ENCODE assay signal across 19 cellular contexts in the genomic region with DNA sequence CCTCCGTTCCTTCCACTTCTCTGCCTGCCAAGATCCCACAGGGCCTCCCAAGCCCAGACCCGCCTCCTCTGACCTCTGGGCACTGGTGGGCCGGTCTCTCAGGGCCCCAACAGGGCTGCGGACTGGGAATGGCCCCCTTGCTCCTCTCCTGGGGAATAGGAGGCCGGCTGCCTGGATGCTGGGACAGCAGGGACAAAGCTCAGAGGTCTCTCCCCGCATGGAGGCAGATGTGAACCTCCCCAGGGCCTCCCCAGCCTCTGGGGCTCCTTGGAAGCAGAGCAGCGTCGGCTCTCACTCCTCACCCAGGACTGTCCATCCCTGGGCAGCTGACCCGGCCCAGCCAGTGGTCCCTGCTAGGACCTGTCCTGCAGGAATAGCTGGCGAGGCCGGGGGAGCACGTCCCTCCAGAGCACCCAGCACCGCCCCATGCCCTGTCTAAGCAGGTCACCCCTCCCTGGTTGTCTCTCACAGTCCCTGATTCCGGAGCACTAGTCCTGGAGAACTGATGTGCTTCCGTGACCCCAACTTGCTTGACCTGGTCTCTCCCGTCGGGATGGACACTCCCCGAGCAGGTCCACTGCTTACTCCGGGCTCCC.
DNase-seq lines count a peak whose midpoint lies in the region; ATAC-seq and TF ChIP-seq lines count a peak whose summit lies in the region.
"Had no signal": no experiment of that assay in that cellular context is flagged by ENCODE, and none has a peak within 500 bp of the region (broad histone marks: within the 10 kb centered on the region; RNA-seq: fewer than 3 reads in every experiment).

No MANE protein-coding gene starts in this region.

- POLR2A ChIA-PET in WTC11 (lab: Charles Lee) = no interaction called here

- H3K36me3 ChIP-seq in H7 (replicated peaks; ENCODE audit: control insufficient read depth, insufficient read depth, low read length) = no peaks in the 10 kb centered on the region
- H3K36me3 ChIP-seq: MG63, Peyer's patch had no signal

- H3K36me3 Mint-ChIP-seq in WTC11 (no peaks in the 10 kb centered on the region), progenitor cell of endocrine pancreas (ENCODE audit: insufficient read depth) (no peaks in the 10 kb centered on the region)

- no peak overlapping the region for H3K27ac ChIP-seq in caudate nucleus (ENCODE audit: low read depth, low read length)
- H3K27ac ChIP-seq: Peyer's patch had no signal

- CTCF ChIA-PET in WTC11 (lab: Charles Lee) = interaction anchor here (0.8 kb wide), 1 partner anchor 419 kb away, joined by 3 read pairs; no protein-coding TSS in a partner anchor

- no peaks in the 10 kb centered on the region for H3K27me3 ChIP-seq in H7 (ENCODE audit: control insufficient read depth, insufficient read depth, low read length)
- H3K27me3 ChIP-seq: MG63, Peyer's patch had no signal

- TF ChIP-seq CTCF in WTC11 (IDR thresholded peaks at IDR 0.05) = no peak
- TF ChIP-seq CTCF in progenitor cell of endocrine pancreas (IDR thresholded peaks at IDR 0.05; ENCODE audit: unreplicated experiment) = no peak

- peak overlapping the region; percentile 43; the same call in 1 of the 2 replicates for H3K27ac Mint-ChIP-seq in WTC11
- peak overlapping the region; percentile 63 for H3K27ac Mint-ChIP-seq in progenitor cell of endocrine pancreas
- H3K27ac Mint-ChIP-seq: B cell; CD4-positive, alpha-beta T cell had no signal

- H3K4me1 Mint-ChIP-seq in WTC11 (peaks cover 2% of the 10 kb centered on the region), progenitor cell of endocrine pancreas (ENCODE audit: low read depth) (peaks cover 14% of the 10 kb centered on the region)
- H3K4me1 Mint-ChIP-seq: B cell had no signal

- H3K27me3 Mint-ChIP-seq in WTC11 (ENCODE audit: low read depth) = no peaks in the 10 kb centered on the region
- peaks cover 7% of the 10 kb centered on the region for H3K27me3 Mint-ChIP-seq in progenitor cell of endocrine pancreas
- H3K27me3 Mint-ChIP-seq: CD4-positive, alpha-beta T cell had no signal

- H3K4me3 Mint-ChIP-seq in WTC11 (no peak overlapping the region), progenitor cell of endocrine pancreas (ENCODE audit: low read depth) (no peak overlapping the region)
- H3K4me3 Mint-ChIP-seq: B cell; CD4-positive, alpha-beta T cell had no signal

- H3K4me3 ChIP-seq in H7 (ENCODE audit: insufficient read depth, low read depth, low read length) = no peak overlapping the region
- H3K4me3 ChIP-seq: MG63, Peyer's patch had no signal

- DNase-seq in H7 (peak; percentile 55), WTC11 (ENCODE audit: low spot score) (no peak), mesenteric fat pad (ENCODE audit: low spot score) (peak; percentile 86), progenitor cell of endocrine pancreas (ENCODE audit: low spot score, unreplicated experiment) (no peak), activated T-cell treated with anti-CD3 and anti-CD28 coated beads for 4 hours (no peak), DMS79 (lab: John Stamatoyannopoulos, UW) (no peak), caudate nucleus (lab: John Stamatoyannopoulos, UW) (no peak)
- DNase-seq: ACHN; CD4-positive, alpha-beta T cell; DMS79 treated with DMSO at 0.1 percent for 48 hours; GOT3; MG63; NCI-H1092 treated with DMSO at 0.1 percent for 48 hours; NCI-H1694 treated with DMSO at 0.1 percent for 48 hours; NCI-H2171; NCI-H82; SHP77 had no signal

- peaks cover 11% of the 10 kb centered on the region; the same call in 1 of the 2 replicates for H3K9me3 Mint-ChIP-seq in WTC11
- H3K9me3 Mint-ChIP-seq in progenitor cell of endocrine pancreas (ENCODE audit: low read depth) = no peaks in the 10 kb centered on the region
- H3K9me3 Mint-ChIP-seq: CD4-positive, alpha-beta T cell had no signal

- no peak for ATAC-seq in WTC11

TF ChIP-seq in WTC11, 78 proteins besides CTCF, POLR2A, EP300 and RAD21 (continues in another document):
- TF ChIP-seq, protein P1, sequence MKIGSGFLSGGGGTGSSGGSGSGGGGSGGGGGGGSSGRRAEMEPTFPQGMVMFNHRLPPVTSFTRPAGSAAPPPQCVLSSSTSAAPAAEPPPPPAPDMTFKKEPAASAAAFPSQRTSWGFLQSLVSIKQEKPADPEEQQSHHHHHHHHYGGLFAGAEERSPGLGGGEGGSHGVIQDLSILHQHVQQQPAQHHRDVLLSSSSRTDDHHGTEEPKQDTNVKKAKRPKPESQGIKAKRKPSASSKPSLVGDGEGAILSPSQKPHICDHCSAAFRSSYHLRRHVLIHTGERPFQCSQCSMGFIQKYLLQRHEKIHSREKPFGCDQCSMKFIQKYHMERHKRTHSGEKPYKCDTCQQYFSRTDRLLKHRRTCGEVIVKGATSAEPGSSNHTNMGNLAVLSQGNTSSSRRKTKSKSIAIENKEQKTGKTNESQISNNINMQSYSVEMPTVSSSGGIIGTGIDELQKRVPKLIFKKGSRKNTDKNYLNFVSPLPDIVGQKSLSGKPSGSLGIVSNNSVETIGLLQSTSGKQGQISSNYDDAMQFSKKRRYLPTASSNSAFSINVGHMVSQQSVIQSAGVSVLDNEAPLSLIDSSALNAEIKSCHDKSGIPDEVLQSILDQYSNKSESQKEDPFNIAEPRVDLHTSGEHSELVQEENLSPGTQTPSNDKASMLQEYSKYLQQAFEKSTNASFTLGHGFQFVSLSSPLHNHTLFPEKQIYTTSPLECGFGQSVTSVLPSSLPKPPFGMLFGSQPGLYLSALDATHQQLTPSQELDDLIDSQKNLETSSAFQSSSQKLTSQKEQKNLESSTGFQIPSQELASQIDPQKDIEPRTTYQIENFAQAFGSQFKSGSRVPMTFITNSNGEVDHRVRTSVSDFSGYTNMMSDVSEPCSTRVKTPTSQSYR (CRISPR knock-in tag; IDR thresholded peaks at IDR 0.05) = no peak
- TF ChIP-seq EMX1 (CRISPR knock-in tag; IDR thresholded peaks at IDR 0.05) (no peak), PRRX2 (CRISPR knock-in tag; IDR thresholded peaks at IDR 0.05) (no peak), FOXP1 (CRISPR knock-in tag; IDR thresholded peaks at IDR 0.05; ENCODE audit: borderline replicate concordance) (no peak), GRHL2 (CRISPR knock-in tag; IDR thresholded peaks at IDR 0.05; ENCODE audit: insufficient replicate concordance, severe bottlenecking) (no peak), SOX15 (CRISPR knock-in tag; IDR thresholded peaks at IDR 0.05) (no peak), NR1H2 (CRISPR knock-in tag; IDR thresholded peaks at IDR 0.05) (no peak), TCF7 (CRISPR knock-in tag; IDR thresholded peaks at IDR 0.05; ENCODE audit: low read depth) (no peak), TEAD1 (CRISPR knock-in tag; IDR thresholded peaks at IDR 0.05) (no peak), JUN (CRISPR knock-in tag; IDR thresholded peaks at IDR 0.05) (no peak), ZNF121 (CRISPR knock-in tag; IDR thresholded peaks at IDR 0.05) (no peak), ZNF232 (CRISPR knock-in tag; IDR thresholded peaks at IDR 0.05) (no peak), OVOL2 (CRISPR knock-in tag; IDR thresholded peaks at IDR 0.05; ENCODE audit: borderline replicate concordance) (no peak)
- TF ChIP-seq, protein P2, sequence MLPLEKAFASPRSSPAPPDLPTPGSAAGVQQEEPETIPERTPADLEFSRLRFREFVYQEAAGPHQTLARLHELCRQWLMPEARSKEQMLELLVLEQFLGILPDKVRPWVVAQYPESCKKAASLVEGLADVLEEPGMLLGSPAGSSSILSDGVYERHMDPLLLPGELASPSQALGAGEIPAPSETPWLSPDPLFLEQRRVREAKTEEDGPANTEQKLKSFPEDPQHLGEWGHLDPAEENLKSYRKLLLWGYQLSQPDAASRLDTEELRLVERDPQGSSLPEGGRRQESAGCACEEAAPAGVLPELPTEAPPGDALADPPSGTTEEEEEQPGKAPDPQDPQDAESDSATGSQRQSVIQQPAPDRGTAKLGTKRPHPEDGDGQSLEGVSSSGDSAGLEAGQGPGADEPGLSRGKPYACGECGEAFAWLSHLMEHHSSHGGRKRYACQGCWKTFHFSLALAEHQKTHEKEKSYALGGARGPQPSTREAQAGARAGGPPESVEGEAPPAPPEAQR (CRISPR knock-in tag; IDR thresholded peaks at IDR 0.05) = no peak
- TF ChIP-seq, protein P3, sequence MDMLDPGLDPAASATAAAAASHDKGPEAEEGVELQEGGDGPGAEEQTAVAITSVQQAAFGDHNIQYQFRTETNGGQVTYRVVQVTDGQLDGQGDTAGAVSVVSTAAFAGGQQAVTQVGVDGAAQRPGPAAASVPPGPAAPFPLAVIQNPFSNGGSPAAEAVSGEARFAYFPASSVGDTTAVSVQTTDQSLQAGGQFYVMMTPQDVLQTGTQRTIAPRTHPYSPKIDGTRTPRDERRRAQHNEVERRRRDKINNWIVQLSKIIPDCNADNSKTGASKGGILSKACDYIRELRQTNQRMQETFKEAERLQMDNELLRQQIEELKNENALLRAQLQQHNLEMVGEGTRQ (CRISPR knock-in tag; IDR thresholded peaks at IDR 0.05) = no peak
- TF ChIP-seq, protein P4, sequence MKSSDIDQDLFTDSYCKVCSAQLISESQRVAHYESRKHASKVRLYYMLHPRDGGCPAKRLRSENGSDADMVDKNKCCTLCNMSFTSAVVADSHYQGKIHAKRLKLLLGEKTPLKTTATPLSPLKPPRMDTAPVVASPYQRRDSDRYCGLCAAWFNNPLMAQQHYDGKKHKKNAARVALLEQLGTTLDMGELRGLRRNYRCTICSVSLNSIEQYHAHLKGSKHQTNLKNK (CRISPR knock-in tag; IDR thresholded peaks at IDR 0.05) = no peak
- TF ChIP-seq, protein P5, sequence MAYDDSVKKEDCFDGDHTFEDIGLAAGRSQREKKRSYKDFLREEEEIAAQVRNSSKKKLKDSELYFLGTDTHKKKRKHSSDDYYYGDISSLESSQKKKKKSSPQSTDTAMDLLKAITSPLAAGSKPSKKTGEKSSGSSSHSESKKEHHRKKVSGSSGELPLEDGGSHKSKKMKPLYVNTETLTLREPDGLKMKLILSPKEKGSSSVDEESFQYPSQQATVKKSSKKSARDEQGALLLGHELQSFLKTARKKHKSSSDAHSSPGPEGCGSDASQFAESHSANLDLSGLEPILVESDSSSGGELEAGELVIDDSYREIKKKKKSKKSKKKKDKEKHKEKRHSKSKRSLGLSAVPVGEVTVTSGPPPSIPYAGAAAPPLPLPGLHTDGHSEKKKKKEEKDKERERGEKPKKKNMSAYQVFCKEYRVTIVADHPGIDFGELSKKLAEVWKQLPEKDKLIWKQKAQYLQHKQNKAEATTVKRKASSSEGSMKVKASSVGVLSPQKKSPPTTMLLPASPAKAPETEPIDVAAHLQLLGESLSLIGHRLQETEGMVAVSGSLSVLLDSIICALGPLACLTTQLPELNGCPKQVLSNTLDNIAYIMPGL (CRISPR knock-in tag; IDR thresholded peaks at IDR 0.05) = no peak

Comparison
In these comparisons a context has a peak if more than half of its experiments do, and no peak if none do; other contexts are left out.
1. DNase-seq: peak in H7 (single experiment) and mesenteric fat pad (single experiment); none in WTC11 (single experiment), progenitor cell of endocrine pancreas (single experiment), activated T-cell treated with anti-CD3 and anti-CD28 coated beads for 4 hours (single experiment), DMS79 (single experiment) and caudate nucleus (0 of 61).